8 cellular contexts compared by ENCODE assay signal in the genomic region with DNA sequence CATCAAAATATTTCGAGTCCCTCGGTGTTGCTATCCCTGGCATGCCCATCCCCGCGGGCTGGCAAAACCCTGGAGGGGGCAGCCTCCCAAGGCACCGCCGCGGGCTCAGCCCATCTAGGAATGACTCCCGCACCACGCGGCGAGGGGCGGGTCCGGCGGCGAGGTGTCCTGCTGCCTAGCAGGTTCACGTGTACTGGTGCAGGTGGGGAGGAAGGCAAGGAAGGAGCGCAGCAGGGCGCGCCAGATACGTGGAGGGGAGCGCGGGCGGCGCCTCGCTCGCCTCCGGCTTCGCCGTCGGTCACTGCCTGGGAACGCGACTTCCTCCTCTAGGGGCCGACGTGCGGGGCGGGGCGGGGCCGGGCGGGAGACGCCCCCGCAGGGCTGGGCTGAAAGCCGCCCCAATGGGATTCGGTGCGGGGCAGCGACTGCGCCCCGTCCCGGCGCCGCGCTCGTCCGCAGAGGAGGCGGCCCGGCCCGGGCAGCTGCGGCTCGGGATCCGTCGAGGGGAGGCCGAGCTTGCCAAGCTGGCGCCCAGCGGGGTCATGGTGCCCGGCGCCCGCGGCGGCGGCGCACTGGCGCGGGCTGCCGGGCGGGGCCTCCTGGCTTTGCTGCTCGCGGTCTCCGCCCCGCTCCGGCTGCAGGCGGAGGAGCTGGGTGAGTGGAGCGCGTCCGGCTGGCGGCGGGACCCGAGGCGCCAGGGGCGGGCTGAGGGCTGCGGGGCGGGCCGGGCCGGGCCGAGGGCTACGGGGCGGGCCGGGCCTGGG. TPM values are rescaled to one million over a fixed set of nuclear protein-coding genes. Genes with fewer than 3 reads are reported as not detected.
DNase-seq lines count a peak whose midpoint lies in the region; ATAC-seq, FAIRE-seq and TF ChIP-seq lines count a peak whose summit lies in the region.

A gene (plus strand): TSS at position 435 of the 764 bp plus-strand sequence. CDS start 108 bp downstream, at position 543.

- H3K9me3 ChIP-seq in A673 (ENCODE audit: low read depth, low read length, poor library complexity, severe bottlenecking) (no peaks in the 10 kb centered on the region), HepG2 (ENCODE audit: low read length) (no peaks in the 10 kb centered on the region)

- H3K4me3 ChIP-seq in A673 (ENCODE audit: low read depth, low read length, poor library complexity, severe bottlenecking) = peak within 1 kb of the TSS; percentile 51
- H3K4me3 ChIP-seq in HepG2 (replicated peaks in 1 of 3; ENCODE audit: insufficient read depth in 1 of 3, low read depth in 2 of 3, low read length in 3 of 3) = peak within 1 kb of the TSS; percentile 86 to 92 (median 91)

- H3K79me2 ChIP-seq in HepG2 (ENCODE audit: insufficient read depth, low read length) = peaks cover 41% of the 10 kb centered on the region

- H4K20me1 ChIP-seq in HepG2 (ENCODE audit: insufficient read depth, low read length) = no peaks in the 10 kb centered on the region

- peak within 1 kb of the TSS; percentile 55 for H2AFZ ChIP-seq in HepG2 (ENCODE audit: low read length)

- peak within 1 kb of the TSS; percentile 95 for H3K4me3 Mint-ChIP-seq in activated CD4-positive, alpha-beta T cell treated with anti-CD3 and anti-CD28 coated beads, Interleukin-2, amount 10 ng/mL, durations not matched to agents 24 days and 14 days

- H3K27me3 ChIP-seq in A673 (replicated peaks; ENCODE audit: insufficient read depth, low read depth, low read length, poor library complexity) (peaks cover 62% of the 10 kb centered on the region), HepG2 (ENCODE audit: control insufficient read depth in 1 of 2, insufficient read depth in 2 of 2, low read length in 2 of 2) (no peaks in the 10 kb centered on the region; a peak in 1 of 5 replicates)

- H3K27me3 Mint-ChIP-seq in activated CD4-positive, alpha-beta T cell treated with anti-CD3 and anti-CD28 coated beads, Interleukin-2, amount 10 ng/mL, durations not matched to agents 24 days and 14 days = peaks cover 61% of the 10 kb centered on the region

- intact Hi-C loops in A673 (cut with micrococcal nuclease; ENCODE audit: unreplicated experiment) = no loop called here
- intact Hi-C loops in activated CD4-positive, alpha-beta T cell treated with anti-CD3 and anti-CD28 coated beads, Interleukin-2, amount 10 ng/mL, durations not matched to agents 24 days and 14 days (cut with micrococcal nuclease) = loop anchor here (1.0 kb wide), 2 partner anchors 66 to 120 kb away; a partner anchor contains a TSS
- intact Hi-C loops in HepG2 (cut with micrococcal nuclease; ENCODE audit: unreplicated experiment) = loop anchor here (10.0 kb wide), 1 partner anchor 1228 kb away; a partner anchor contains a TSS

- POLR2A ChIA-PET in A673 (lab: Charles Lee; ENCODE audit: low non-redundant PET) = interaction anchor here (0.7 kb wide), 1 partner anchor 775 kb away, joined by 5 read pairs; no protein-coding TSS in a partner anchor
- POLR2A ChIA-PET in HepG2 (lab: Yijun Ruan, JAX) = interaction anchor here (0.6 to 6.4 kb wide), 13 partner anchors 9 to 120 kb away, joined by 3 to 64 read pairs (median 6); a partner anchor contains a TSS

- ATAC-seq in HG03025 (IDR thresholded peaks at IDR 0.05; ENCODE audit: low FRiP score, unreplicated experiment) (peak; percentile 81), HepG2 (peak; percentile 75)

- TF ChIP-seq CTCF in A673 (conservative IDR thresholded peaks at IDR 0.05; ENCODE audit: low read depth, low read length) (no peak), HepG2 (CRISPR knock-in tag; IDR thresholded peaks at IDR 0.05) (peak; percentile 38; the same call in 1 of the 2 replicates)

- in situ Hi-C loops in HepG2 (cut with HindIII; ENCODE audit: extremely low pct_ligation_motif_present, low pct_unique_long_range_greater_than_20kb) = loop anchor here (5.0 kb wide), 1 partner anchor 65 kb away; no protein-coding TSS in a partner anchor

- H3K4me2 ChIP-seq in HepG2 (ENCODE audit: low read depth, low read length) = peak within 1 kb of the TSS; percentile 99

- no peaks in the 10 kb centered on the region for H3K36me3 ChIP-seq in A673 (ENCODE audit: insufficient read depth, low read length, poor library complexity, severe bottlenecking)
- H3K36me3 ChIP-seq in HepG2 (replicated peaks in 1 of 2; ENCODE audit: control insufficient read depth in 1 of 2, insufficient read depth in 2 of 2, low read length in 2 of 2) = peaks cover 4 to 10% of the 10 kb centered on the region in 2 experiments; a peak in 2 of 5 replicates

- peaks cover 16% of the 10 kb centered on the region for H3K4me1 Mint-ChIP-seq in activated CD4-positive, alpha-beta T cell treated with anti-CD3 and anti-CD28 coated beads, Interleukin-2, amount 10 ng/mL, durations not matched to agents 24 days and 14 days

- H3K27ac ChIP-seq in A673 (ENCODE audit: low read depth, low read length, poor library complexity, severe bottlenecking) = no peak within 1 kb of the TSS
- H3K27ac ChIP-seq in HepG2 (ENCODE audit: extremely low read length, insufficient read depth, low read length) = peak within 1 kb of the TSS; percentile 91

- H3K36me3 Mint-ChIP-seq in activated CD4-positive, alpha-beta T cell treated with anti-CD3 and anti-CD28 coated beads, Interleukin-2, amount 10 ng/mL, durations not matched to agents 24 days and 14 days (ENCODE audit: low read depth) = peaks cover 2% of the 10 kb centered on the region

- H3K27ac Mint-ChIP-seq in activated CD4-positive, alpha-beta T cell treated with anti-CD3 and anti-CD28 coated beads, Interleukin-2, amount 10 ng/mL, durations not matched to agents 24 days and 14 days = peak within 1 kb of the TSS; percentile 86

- TF ChIP-seq EP300 in HepG2 (IDR thresholded peaks at IDR 0.05; ENCODE audit: low read depth in 2 of 2, low read length in 2 of 2) (no peak; a peak in 1 of 4 replicates), HepG2 (CRISPR knock-in tag; IDR thresholded peaks at IDR 0.05; ENCODE audit: borderline replicate concordance) (peak; percentile 67)

- H3K9me3 Mint-ChIP-seq in activated CD4-positive, alpha-beta T cell treated with anti-CD3 and anti-CD28 coated beads, Interleukin-2, amount 10 ng/mL, durations not matched to agents 24 days and 14 days = no peaks in the 10 kb centered on the region

- H3K4me1 ChIP-seq in A673 (ENCODE audit: insufficient read depth, low read length, poor library complexity, severe bottlenecking) = no peaks in the 10 kb centered on the region
- peaks cover 82% of the 10 kb centered on the region for H3K4me1 ChIP-seq in HepG2 (ENCODE audit: insufficient read depth, low read length)

- no peak for FAIRE-seq in HepG2 (lab: Jason Lieb, UNC)

- TF ChIP-seq RAD21 in HepG2 (CRISPR knock-in tag; IDR thresholded peaks at IDR 0.05) = peak; percentile 64

- DNase-seq in A673 (ENCODE audit: low spot score) (peak; percentile 65), NCI-H446 (lab: John Stamatoyannopoulos, UW) (peak; percentile 28 to 80), dermis microvascular lymphatic vessel endothelial cell (ENCODE audit: low read depth in 2 of 2) (peak in 1 of 2 donors; percentile 83), HepG2 (ENCODE audit: low spot score) (peak; percentile 78)
- DNase-seq in activated CD4-positive, alpha-beta T cell treated with anti-CD3 and anti-CD28 coated beads, Interleukin-2, amount 10 ng/mL, durations not matched to agents 24 days and 14 days = peak; percentile 90
- DNase-seq in stimulated activated CD4-positive, alpha-beta T cell treated with anti-CD3 and anti-CD28 coated beads, Interleukin-4, amount 100 ng/mL, for 24 hours = peak; percentile 46

- BruUV-seq in A673 (replicated peaks; lab: Mats Ljungman, UMichigan) = no TSS peak
- no TSS peak for BruUV-seq in HepG2 (replicated peaks; lab: Mats Ljungman, UMichigan)

- WGBS in HepG2 (ENCODE audit: low lambda C conversion rate) = 7% methylated on average over 6 of the region's 96 CpGs

- TF ChIP-seq POLR2A in GM18526 (IDR thresholded peaks at IDR 0.05; ENCODE audit: extremely low read depth, insufficient read length) = peak; percentile 43
- peak; percentile 85 to 88 for TF ChIP-seq POLR2A in HepG2 (IDR thresholded peaks at IDR 0.05; ENCODE audit: insufficient read depth in 1 of 2, low read depth in 2 of 2, low read length in 2 of 2)

- CTCF ChIA-PET in A673 (lab: Charles Lee) = interaction anchor here (0.6 kb wide), 1 partner anchor 667 kb away, joined by 3 read pairs; no protein-coding TSS in a partner anchor
- CTCF ChIA-PET in HepG2 (lab: Yijun Ruan, JAX; ENCODE audit: low intra/inter-chr PET ratio, low total read pairs) = interaction anchor here (1.4 kb wide), 1 partner anchor 73 kb away, joined by 6 read pairs; no protein-coding TSS in a partner anchor

- H3K9ac ChIP-seq in HepG2 (ENCODE audit: insufficient read depth, low read depth, low read length) = peak within 1 kb of the TSS; percentile 88

TF ChIP-seq in HepG2, 621 proteins besides CTCF, POLR2A, EP300 and RAD21 (continues in another document):
- 0 out of 2 replicates have a peak, but pooled peaks have one; percentile 64 for TF ChIP-seq KLF9 (CRISPR knock-in tag; IDR thresholded peaks at IDR 0.05; ENCODE audit: low read depth)
- TF ChIP-seq RFXANK (CRISPR knock-in tag; IDR thresholded peaks at IDR 0.05) = no peak

RNA-seq across cellular contexts. Expression of the gene that starts here (rescaled TPM):
- total RNA-seq in A673 (2021) (1.5 and 2.4 TPM in 2 replicates), dermis microvascular lymphatic vessel endothelial cell (25.4 and 37.9 TPM in 2 replicates), HepG2 (2016; rRNA removed; fragmentation: Illumina TruSeq; extraction: Trizol) (26.0 and 41.5 TPM in 2 replicates)
- 3.7 and 4.8 TPM in 2 replicates for total RNA-seq in activated CD4-positive, alpha-beta T cell treated with anti-CD3 and anti-CD28 coated beads, Interleukin-2, amount 10 ng/mL, durations not matched to agents 24 days and 14 days
- total RNA-seq in HepG2 (2016; cell fraction: cytosol; rRNA removed; fragmentation: Illumina TruSeq; extraction: Trizol; ENCODE audit: low read depth) = 23.2 and 25.3 TPM in 2 replicates
- 20.4 and 37.6 TPM in 2 replicates for total RNA-seq in HepG2 (2016; cell fraction: insoluble cytoplasmic fraction; rRNA removed; fragmentation: Illumina TruSeq; extraction: Trizol)
- total RNA-seq in HepG2 (2016; cell fraction: membrane; rRNA removed; fragmentation: Illumina TruSeq; extraction: Trizol) = 25.3 and 27.7 TPM in 2 replicates
- total RNA-seq in HepG2 (2016; cell fraction: nucleus; rRNA removed; fragmentation: Illumina TruSeq; extraction: Trizol) = 42.3 and 54.4 TPM in 2 replicates
- 17.5 and 23.2 TPM in 2 replicates for polyA plus RNA-seq in HepG2 (2011; rRNA removed)
- polyA plus RNA-seq in HepG2 (2011; cell fraction: cytosol; rRNA removed) = 15.5 and 17.2 TPM in 2 replicates
- 27.8 and 35.0 TPM in 2 replicates for polyA plus RNA-seq in HepG2 (2011; cell fraction: nucleus; rRNA removed)
- polyA plus RNA-seq in HepG2 (2012) = 16.7 and 19.0 TPM in 2 replicates
- polyA plus RNA-seq in HepG2 (2016; cell fraction: cytosol; fragmentation: Illumina TruSeq; extraction: Trizol; ENCODE audit: low read depth) = 6.6 TPM in 2 replicates
- 17.6 TPM in 2 replicates for polyA plus RNA-seq in HepG2 (2016; cell fraction: insoluble cytoplasmic fraction; fragmentation: Illumina TruSeq; extraction: Trizol; ENCODE audit: low read depth)
- 12.8 and 13.8 TPM in 2 replicates for polyA plus RNA-seq in HepG2 (2016; cell fraction: membrane; fragmentation: Illumina TruSeq; extraction: Trizol; ENCODE audit: low read depth)
- polyA plus RNA-seq in HepG2 (2016; cell fraction: nucleus; fragmentation: Illumina TruSeq; extraction: Trizol; ENCODE audit: insufficient read depth, low read depth) = 82.1 and 89.2 TPM in 2 replicates
- polyA minus RNA-seq in HepG2 (2011; rRNA and poly(A)+ RNA removed; ENCODE audit: low replicate concordance) = 3.6 and 20.0 TPM in 2 replicates
- polyA minus RNA-seq in HepG2 (2011; cell fraction: cytosol; rRNA and poly(A)+ RNA removed) = 18.9 and 22.3 TPM in 2 replicates
- polyA minus RNA-seq in HepG2 (2011; cell fraction: nucleus; rRNA and poly(A)+ RNA removed) = 44.4 and 61.2 TPM in 2 replicates
